ENCODE assay signal across 31 cellular contexts in the genomic region with DNA sequence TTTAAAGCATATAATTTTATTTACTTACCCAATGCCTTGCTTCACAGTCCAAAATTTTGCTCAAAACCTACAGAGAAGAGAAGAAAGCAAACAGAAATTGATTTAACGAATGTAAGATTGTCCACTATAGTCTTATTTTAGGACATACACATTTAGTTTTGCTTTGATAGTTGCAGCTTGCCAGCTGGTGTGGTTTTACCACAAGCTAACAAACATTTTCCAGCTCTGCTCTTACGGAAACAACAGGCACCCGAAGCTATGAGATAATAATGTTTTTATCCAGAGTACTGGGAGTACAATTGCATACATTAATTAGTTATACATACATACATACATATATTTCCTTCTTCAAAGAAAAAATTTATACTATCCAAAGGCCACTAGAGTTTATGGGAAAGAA. TPM values are rescaled to one million over a fixed set of nuclear protein-coding genes. Genes with fewer than 3 reads are reported as not detected.
DNase-seq lines count a peak whose midpoint lies in the region; ATAC-seq and TF ChIP-seq lines count a peak whose summit lies in the region.
"Had no signal": no experiment of that assay in that cellular context is flagged by ENCODE, and none has a peak within 500 bp of the region (broad histone marks: within the 10 kb centered on the region; RNA-seq: fewer than 3 reads in every experiment).

No MANE protein-coding gene starts in this region.

- ATAC-seq in right cardiac atrium (no peak), sciatic nerve (no peak)
- ATAC-seq: activated CD8-positive, alpha-beta memory T cell treated with anti-CD3 and anti-CD28 coated beads, Interleukin-2, amount 10 ng/mL, durations not matched to agents 7 days and 5 days; GM23338; left lung; WTC11 had no signal

- peak overlapping the region; percentile 99 for H3K27ac ChIP-seq in right atrium auricular region
- no peak overlapping the region for H3K27ac ChIP-seq in right cardiac atrium (ENCODE audit: low read length)
- peak overlapping the region in 35 of 59 donors; percentile 0 to 100 (median 95) for H3K27ac ChIP-seq in dorsolateral prefrontal cortex
- H3K27ac ChIP-seq in neutrophil = peak overlapping the region; percentile 97
- H3K27ac ChIP-seq: colonic mucosa had no signal

- H3K27me3 ChIP-seq in right atrium auricular region (no peaks in the 10 kb centered on the region), right cardiac atrium (ENCODE audit: control insufficient read depth, insufficient read depth) (no peaks in the 10 kb centered on the region), dorsolateral prefrontal cortex (no peaks in the 10 kb centered on the region), neutrophil (no peaks in the 10 kb centered on the region)
- H3K27me3 ChIP-seq: colonic mucosa, left lung, stomach, tibial artery had no signal

- H3K9me3 ChIP-seq in right atrium auricular region (no peaks in the 10 kb centered on the region), right cardiac atrium (ENCODE audit: control insufficient read depth, low read length) (no peaks in the 10 kb centered on the region), neutrophil (no peaks in the 10 kb centered on the region)
- H3K9me3 ChIP-seq: BE2C, colonic mucosa, left lung, stomach, tibial artery had no signal

- intact Hi-C loops in right cardiac atrium (cut with DNase I) = loop anchor here in 2 of 4 donors (10.0 kb wide), 2 partner anchors 1410 to 1500 kb away; no protein-coding TSS in a partner anchor
- intact Hi-C loops in dorsolateral prefrontal cortex (cut with DNase I) = no loop called here
- intact Hi-C loops in sciatic nerve (cut with DNase I) = no loop called here

- TF ChIP-seq CTCF in right atrium auricular region (IDR thresholded peaks at IDR 0.05) = no peak
- peak in 1 of 56 donors; percentile 11 for TF ChIP-seq CTCF in dorsolateral prefrontal cortex (IDR thresholded peaks at IDR 0.05 in 54 of 56, conservative IDR thresholded peaks at IDR 0.05 in 2 of 56; ENCODE audit: low read depth in 1 of 56, partially characterized antibody in 56 of 56)
- no peak for TF ChIP-seq CTCF in neutrophil (IDR thresholded peaks at IDR 0.05)

- H3K4me1 ChIP-seq in right atrium auricular region = peaks cover 0 to 42% of the 10 kb centered on the region in 2 donors
- H3K4me1 ChIP-seq in right cardiac atrium (ENCODE audit: control insufficient read depth, insufficient read depth, low read length) = peaks cover 6% of the 10 kb centered on the region
- H3K4me1 ChIP-seq in neutrophil (ENCODE audit: control insufficient read depth in 1 of 2, insufficient read depth in 1 of 2, low read depth in 1 of 2, low read length in 1 of 2) = peaks cover 44 to 47% of the 10 kb centered on the region in 2 experiments
- H3K4me1 ChIP-seq: BE2C, colonic mucosa had no signal

- DNase-seq in right atrium auricular region (ENCODE audit: low spot score) (no peak), right cardiac atrium (no peak), dorsolateral prefrontal cortex (no peak), NCI-H748 (lab: John Stamatoyannopoulos, UW; ENCODE audit: unreplicated experiment) (no peak), NCI-H345 (lab: John Stamatoyannopoulos, UW) (no peak), sciatic nerve (ENCODE audit: low spot score) (no peak)
- DNase-seq: activated CD4-positive, alpha-beta T cell treated with anti-CD3 and anti-CD28 coated beads, Interleukin-2, amount 10 ng/mL, durations not matched to agents 7 days and 5 days; activated CD8-positive, alpha-beta memory T cell treated with anti-CD3 and anti-CD28 coated beads, Interleukin-2, amount 10 ng/mL, durations not matched to agents 7 days and 5 days; activated naive CD4-positive, alpha-beta T cell treated with anti-CD3 and anti-CD28 coated beads for 36 hours; amniotic stem cell; BE2C; colonic mucosa; COR-L47; effector memory CD4-positive, alpha-beta T cell; foreskin melanocyte; HFFc6; left lung; NCI-H1694 treated with DMSO at 0.1 percent for 48 hours; NCI-H2171 treated with DMSO at 0.1 percent for 48 hours; NCI-H524; NK-92 treated with Interleukin-12 subunit alpha and Interleukin-12 subunit beta, amount 100 ng/mL, for 24 hours; SHP77; stomach; SW 1271; T1000; tibial artery had no signal

- H3K36me3 ChIP-seq in right atrium auricular region (peaks cover 50% of the 10 kb centered on the region), neutrophil (peaks cover 75% of the 10 kb centered on the region)
- H3K36me3 ChIP-seq: BE2C had no signal

- H3K4me3 ChIP-seq in right atrium auricular region (no peak overlapping the region), right cardiac atrium (ENCODE audit: low read length) (no peak overlapping the region), dorsolateral prefrontal cortex (peak overlapping the region in 3 of 59 donors; percentile 5 to 12 (median 9)), neutrophil (ENCODE audit: low read depth in 1 of 2, low read length in 1 of 2) (no peak overlapping the region)
- H3K4me3 ChIP-seq: colonic mucosa, GM23338, tibial artery had no signal

- 52% methylated on average over 3 of the region's 3 CpGs for WGBS in right cardiac atrium

RNA-seq across cellular contexts. Expression of a gene that starts 10.4 kb away (rescaled TPM):
- total RNA-seq in right atrium auricular region (10 to 100 TPM; 53.0 to 88.6 TPM), right cardiac atrium (10 to 100 TPM; 70.0 to 77.3 (median 71.4) TPM), dorsolateral prefrontal cortex (100 to 1,000 TPM in 54 of 120 experiments, 10 to 100 TPM in 66; 47.6 to 270 (median 94.0) TPM), sciatic nerve (188 TPM)
- 45.8 TPM for polyA plus RNA-seq in right cardiac atrium

RNA-seq across cellular contexts. Expression of a gene that starts 32.5 kb away (rescaled TPM):
- not detected for total RNA-seq in right atrium auricular region
- total RNA-seq in right cardiac atrium = not detected
- not detected for polyA plus RNA-seq in right cardiac atrium
- total RNA-seq in dorsolateral prefrontal cortex = not detected
- not detected for total RNA-seq in sciatic nerve
- total RNA-seq: activated CD4-positive, alpha-beta T cell treated with anti-CD3 and anti-CD28 coated beads, Interleukin-2, amount 10 ng/mL, durations not matched to agents 7 days and 5 days; activated CD8-positive, alpha-beta memory T cell treated with anti-CD3 and anti-CD28 coated beads, Interleukin-2, amount 10 ng/mL, durations not matched to agents 7 days and 5 days; activated naive CD4-positive, alpha-beta T cell treated with anti-CD3 and anti-CD28 coated beads for 36 hours; colonic mucosa; epithelial cell of proximal tubule; GM23338; HFFc6; left lung; mesothelial cell of epicardium; stomach; WTC11 had no signal
- polyA plus RNA-seq: GM23338, stomach had no signal
